18 cellular contexts compared by ENCODE assay signal in the genomic region with DNA sequence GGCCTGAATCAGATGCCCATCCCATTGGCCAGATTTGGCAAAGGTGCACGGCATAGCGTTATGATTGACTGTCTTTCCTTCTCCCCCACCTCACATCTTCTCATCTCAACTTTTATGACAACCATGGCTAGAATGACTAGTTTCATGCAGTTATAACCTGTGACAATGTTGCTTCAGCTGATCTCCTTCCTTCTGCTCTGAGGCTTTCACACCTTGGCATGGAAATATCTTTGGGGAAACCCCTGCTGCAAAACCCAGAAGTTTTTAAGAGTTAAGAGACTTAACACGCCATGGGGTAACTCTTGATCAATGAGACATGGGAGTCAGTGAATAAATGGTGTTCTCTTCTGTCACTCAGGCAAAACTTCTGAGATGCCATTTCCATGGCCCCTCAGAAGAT.
A peak's percentile ranks its signal among the peaks of the same experiment; 100 is the strongest.
DNase-seq lines count a peak whose midpoint lies in the region; ATAC-seq lines count a peak whose summit lies in the region.
"Had no signal": no experiment of that assay in that cellular context is flagged by ENCODE, and none has a peak within 500 bp of the region (broad histone marks: within the 10 kb centered on the region; RNA-seq: fewer than 3 reads in every experiment).

No MANE protein-coding gene starts in this region.

- H3K4me1 Mint-ChIP-seq in activated T-cell treated with anti-CD3 and anti-CD28 coated beads, Interleukin-2, amount 50 U/mL, for 4 hours (ENCODE audit: low read depth) = peaks cover 4% of the 10 kb centered on the region
- H3K4me1 Mint-ChIP-seq in activated naive CD8-positive, alpha-beta T cell (ENCODE audit: low read depth) = peaks cover 8% of the 10 kb centered on the region
- H3K4me1 Mint-ChIP-seq: CD14-positive monocyte had no signal

- no peaks in the 10 kb centered on the region for H3K36me3 Mint-ChIP-seq in activated T-cell treated with anti-CD3 and anti-CD28 coated beads, Interleukin-2, amount 50 U/mL, for 4 hours (ENCODE audit: insufficient read depth)
- no peaks in the 10 kb centered on the region for H3K36me3 Mint-ChIP-seq in activated naive CD8-positive, alpha-beta T cell
- H3K36me3 Mint-ChIP-seq: CD14-positive monocyte had no signal

- intact Hi-C loops in posterior vena cava (cut with DNase I) = no loop called here

- peak overlapping the region; percentile 24 for H3K27ac Mint-ChIP-seq in activated naive CD8-positive, alpha-beta T cell
- H3K27ac Mint-ChIP-seq: CD14-positive monocyte, HFFc6 had no signal

- H3K4me3 Mint-ChIP-seq in activated T-cell treated with anti-CD3 and anti-CD28 coated beads, Interleukin-2, amount 50 U/mL, for 4 hours = no peak overlapping the region
- no peak overlapping the region for H3K4me3 Mint-ChIP-seq in activated naive CD8-positive, alpha-beta T cell
- H3K4me3 Mint-ChIP-seq: CD14-positive monocyte, HFFc6 had no signal

- H3K27me3 Mint-ChIP-seq in activated T-cell treated with anti-CD3 and anti-CD28 coated beads, Interleukin-2, amount 50 U/mL, for 4 hours (ENCODE audit: low read depth) = peaks cover 14% of the 10 kb centered on the region
- peaks cover 7% of the 10 kb centered on the region for H3K27me3 Mint-ChIP-seq in activated naive CD8-positive, alpha-beta T cell

- H3K9me3 Mint-ChIP-seq in activated T-cell treated with anti-CD3 and anti-CD28 coated beads, Interleukin-2, amount 50 U/mL, for 4 hours = no peaks in the 10 kb centered on the region
- H3K9me3 Mint-ChIP-seq in activated naive CD8-positive, alpha-beta T cell (ENCODE audit: low read depth) = no peaks in the 10 kb centered on the region
- H3K9me3 Mint-ChIP-seq: HFFc6 had no signal

- peak; percentile 92 for ATAC-seq in activated T-cell treated with anti-CD3 and anti-CD28 coated beads, Interleukin-2, amount 50 U/mL, for 4 hours
- peak; percentile 48 for ATAC-seq in GM18498 (IDR thresholded peaks at IDR 0.05; ENCODE audit: unreplicated experiment)
- peak; percentile 80 for ATAC-seq in GM18520 (IDR thresholded peaks at IDR 0.05; ENCODE audit: unreplicated experiment)

- DNase-seq in activated T-cell treated with anti-CD3 and anti-CD28 coated beads, Interleukin-2, amount 50 U/mL, for 4 hours = no peak
- DNase-seq in activated T-cell treated with anti-CD3 and anti-CD28 coated beads for 4 hours (no peak), NCI-H524 (lab: John Stamatoyannopoulos, UW) (no peak), posterior vena cava (ENCODE audit: low spot score) (no peak)
- DNase-seq: ACHN, AML-193, GF-D8, HFFc6, IMR-90, Karpas-422, MG63, NCI-H1092 treated with DMSO at 0.1 percent for 48 hours, NCI-H2081 treated with DMSO at 0.1 percent for 48 hours, NCI-H510A treated with DMSO at 0.1 percent for 48 hours had no signal
